In genomic region chr19:40601061-40601973, GRCh38 we compare ENCODE assay signal across 8 cellular contexts. TPM values are rescaled to one million over a fixed set of nuclear protein-coding genes. Genes with fewer than 3 reads are reported as not detected.
DNase-seq lines count a peak whose midpoint lies in the region; ATAC-seq and TF ChIP-seq lines count a peak whose summit lies in the region.

LTBP4 (plus strand) TSS chr19:40601369; CDS start chr19:40601388, 19 bp downstream.

- peaks cover 41% of the 10 kb centered on the region for H3F3A ChIP-seq in MM.1S (ENCODE audit: insufficient read depth, low read length)

- DNase-seq in EL (peak; percentile 54), MM.1S (peak; percentile 14), astrocyte of the cerebellum (ENCODE audit: low read depth) (no peak), kidney glomerular epithelial cell (lab: John Stamatoyannopoulos, UW) (no peak)

- TF ChIP-seq CTCF in MM.1S (IDR thresholded peaks at IDR 0.05; ENCODE audit: low read length) (peak; percentile 5; the same call in 1 of the 2 replicates), astrocyte of the cerebellum (IDR thresholded peaks at IDR 0.05; ENCODE audit: low read depth, low read length, missing control alignments) (peak; percentile 14)

- no peaks in the 10 kb centered on the region for H3K9me2 ChIP-seq in MM.1S (replicated peaks; ENCODE audit: insufficient read depth, low read length)

- no peak within 1 kb of the TSS for H3K27ac ChIP-seq in MM.1S (ENCODE audit: low read length)
- no peak within 1 kb of the TSS for H3K27ac ChIP-seq in iPS-18a (ENCODE audit: low read length)

- peak within 1 kb of the TSS; percentile 56 for H2AFZ ChIP-seq in MM.1S (ENCODE audit: low read length)

- ATAC-seq in HG02870 (IDR thresholded peaks at IDR 0.05; ENCODE audit: unreplicated experiment) (no peak), GM19467 (IDR thresholded peaks at IDR 0.05; ENCODE audit: unreplicated experiment) (no peak)

- H3K4me2 ChIP-seq in MM.1S (ENCODE audit: low read depth, low read length) (peak within 1 kb of the TSS; percentile 81; the same call in 1 of the 2 replicates), skeletal muscle satellite cell (ENCODE audit: low read length) (peak within 1 kb of the TSS; percentile 80)

- H3K36me3 ChIP-seq in MM.1S (replicated peaks; ENCODE audit: insufficient read depth, low read length) (no peaks in the 10 kb centered on the region), iPS-18a (ENCODE audit: control insufficient read depth, low read depth, low read length) (no peaks in the 10 kb centered on the region), skeletal muscle satellite cell (ENCODE audit: insufficient read depth, low read length) (no peaks in the 10 kb centered on the region)

- H3K9me3 ChIP-seq in MM.1S (replicated peaks; ENCODE audit: insufficient read depth, low read length) (no peaks in the 10 kb centered on the region), iPS-18a (ENCODE audit: control insufficient read depth, low read depth, low read length) (no peaks in the 10 kb centered on the region), skeletal muscle satellite cell (replicated peaks; ENCODE audit: low read length) (no peaks in the 10 kb centered on the region)

- peak within 1 kb of the TSS; percentile 22; the same call in 1 of the 2 replicates for H3K9ac ChIP-seq in MM.1S (ENCODE audit: low read length)
- H3K9ac ChIP-seq in iPS-18a (ENCODE audit: low read length), result no peak within 1 kb of the TSS
- H3K9ac ChIP-seq in skeletal muscle satellite cell (ENCODE audit: low read depth, low read length), result no peak within 1 kb of the TSS

- H4K20me1 ChIP-seq in MM.1S (ENCODE audit: insufficient read depth, low read length), result no peaks in the 10 kb centered on the region

- H3K27me3 ChIP-seq in MM.1S (replicated peaks; ENCODE audit: insufficient read depth, low read length), result peaks cover 48% of the 10 kb centered on the region
- peaks cover 70% of the 10 kb centered on the region for H3K27me3 ChIP-seq in iPS-18a (ENCODE audit: control insufficient read depth, insufficient read depth, low read length)
- H3K27me3 ChIP-seq in skeletal muscle satellite cell (ENCODE audit: control insufficient read depth, insufficient read depth, low read length), result peaks cover 24% of the 10 kb centered on the region

- H3K4me1 ChIP-seq in MM.1S (ENCODE audit: low read length) (peaks cover 43% of the 10 kb centered on the region), iPS-18a (ENCODE audit: control insufficient read depth, low read depth, low read length) (peaks cover 17% of the 10 kb centered on the region), skeletal muscle satellite cell (ENCODE audit: control insufficient read depth, insufficient read depth, low read length) (peaks cover 58% of the 10 kb centered on the region)

- in situ Hi-C loops in astrocyte of the cerebellum (cut with HindIII; ENCODE audit: low sequenced_read_pairs), result no loop called here

- H3K79me2 ChIP-seq in MM.1S (ENCODE audit: low read length), result no peaks in the 10 kb centered on the region

- peak within 1 kb of the TSS; percentile 43 for H3K4me3 ChIP-seq in MM.1S (ENCODE audit: low read length)
- H3K4me3 ChIP-seq in astrocyte of the cerebellum (ENCODE audit: low read depth, low read length), result peak within 1 kb of the TSS; percentile 36
- peak within 1 kb of the TSS; percentile 39 for H3K4me3 ChIP-seq in iPS-18a (ENCODE audit: low read length)
- H3K4me3 ChIP-seq in skeletal muscle satellite cell (ENCODE audit: low read length), result peak within 1 kb of the TSS; percentile 60

RNA-seq across cellular contexts. Expression of gene LTBP4, which starts in this region (rescaled TPM):
- 12.7 and 19.5 TPM in 2 replicates for total RNA-seq in skeletal muscle satellite cell (2012; rRNA removed)

Comparison
In these comparisons a context has a peak if more than half of its experiments do, and no peak if none do; other contexts are left out.
1. DNase-seq: peak in EL (single experiment) and MM.1S (single experiment); none in astrocyte of the cerebellum (single experiment) and kidney glomerular epithelial cell (single experiment).
2. Peak in every context shown above with its lines, with median percentiles within 50 percentile points of each other: H3K4me3 ChIP-seq.